In genomic region chr17:74150428-74151025, GRCh38 we compare ENCODE assay signal across 11 cellular contexts.
"Had no signal": no experiment of that assay in that cellular context is flagged by ENCODE, and none has a peak within 500 bp of the region (broad histone marks: within the 10 kb centered on the region; RNA-seq: fewer than 3 reads in every experiment).

No MANE protein-coding gene starts in this region.

- H3K36me3 ChIP-seq: ascending aorta, gastroesophageal sphincter, sigmoid colon, spleen had no signal

- H3K4me3 ChIP-seq: ascending aorta, gastroesophageal sphincter, sigmoid colon, spleen, testis had no signal

- H3K4me3 Mint-ChIP-seq: activated CD4-positive, alpha-beta T cell treated with anti-CD3 and anti-CD28 coated beads, Interleukin-2, amount 10 ng/mL, durations not matched to agents 7 days and 5 days; activated naive CD4-positive, alpha-beta T cell treated with anti-CD3 and anti-CD28 coated beads for 36 hours; neural crest cell; stimulated activated naive CD8-positive, alpha-beta T cell treated with anti-CD3 and anti-CD28 coated beads, Interleukin-15, amount 100 ng/mL, for 72 hours had no signal

- H3K27ac Mint-ChIP-seq: activated CD4-positive, alpha-beta T cell treated with anti-CD3 and anti-CD28 coated beads, Interleukin-2, amount 10 ng/mL, durations not matched to agents 7 days and 5 days; activated naive CD4-positive, alpha-beta T cell treated with anti-CD3 and anti-CD28 coated beads for 36 hours; activated T-helper 2 cell treated with anti-CD3 and anti-CD28 coated beads, Interferon-gamma antibody, Interleukin-2, Interleukin-4, amounts not matched to agents 10 μg/mL and 5 μg/mL and 100 μg/mL, durations not matched to agents 14 hours and 24 hours and 36 hours; stimulated activated naive CD8-positive, alpha-beta T cell treated with anti-CD3 and anti-CD28 coated beads, Interleukin-15, amount 100 ng/mL, for 72 hours had no signal

- H3K9me3 Mint-ChIP-seq: activated T-helper 2 cell treated with anti-CD3 and anti-CD28 coated beads, Interferon-gamma antibody, Interleukin-2, Interleukin-4, amounts not matched to agents 10 μg/mL and 5 μg/mL and 100 μg/mL, durations not matched to agents 14 hours and 24 hours and 36 hours; neural crest cell had no signal

- H3K27me3 Mint-ChIP-seq: activated CD4-positive, alpha-beta T cell treated with anti-CD3 and anti-CD28 coated beads, Interleukin-2, amount 10 ng/mL, durations not matched to agents 7 days and 5 days had no signal

- H3K9me3 ChIP-seq: ascending aorta, gastroesophageal sphincter, sigmoid colon, spleen, testis had no signal

- H3K27me3 ChIP-seq: ascending aorta, testis had no signal

- H3K4me1 Mint-ChIP-seq: activated CD4-positive, alpha-beta T cell treated with anti-CD3 and anti-CD28 coated beads, Interleukin-2, amount 10 ng/mL, durations not matched to agents 7 days and 5 days; neural crest cell; stimulated activated naive CD8-positive, alpha-beta T cell treated with anti-CD3 and anti-CD28 coated beads, Interleukin-15, amount 100 ng/mL, for 72 hours had no signal

- H3K27ac ChIP-seq: ascending aorta, epithelial cell of prostate, gastroesophageal sphincter, sigmoid colon, spleen, testis had no signal

- H3K4me1 ChIP-seq: ascending aorta, gastroesophageal sphincter, spleen, testis had no signal

- ATAC-seq: gastroesophageal sphincter; stimulated activated naive CD8-positive, alpha-beta T cell treated with anti-CD3 and anti-CD28 coated beads, Interleukin-15, amount 100 ng/mL, for 72 hours had no signal

- DNase-seq: activated CD4-positive, alpha-beta T cell treated with anti-CD3 and anti-CD28 coated beads, Interleukin-2, amount 10 ng/mL, durations not matched to agents 7 days and 5 days; activated naive CD4-positive, alpha-beta T cell treated with anti-CD3 and anti-CD28 coated beads for 36 hours; sigmoid colon; spleen; stimulated activated naive CD8-positive, alpha-beta T cell treated with anti-CD3 and anti-CD28 coated beads, Interleukin-15, amount 100 ng/mL, for 72 hours; testis had no signal
